16 cellular contexts compared by ENCODE assay signal in genomic region chr18:58447342-58448190, GRCh38.
A peak's percentile ranks its signal among the peaks of the same experiment; 100 is the strongest.
DNase-seq lines count a peak whose midpoint lies in the region; ATAC-seq lines count a peak whose summit lies in the region.
"Had no signal": no experiment of that assay in that cellular context is flagged by ENCODE, and none has a peak within 500 bp of the region (broad histone marks: within the 10 kb centered on the region; RNA-seq: fewer than 3 reads in every experiment).

No MANE protein-coding gene starts in this region.

- ATAC-seq in HG02852 (IDR thresholded peaks at IDR 0.05; ENCODE audit: unreplicated experiment) (no peak), HG02970 (IDR thresholded peaks at IDR 0.05; ENCODE audit: low FRiP score, unreplicated experiment) (no peak)
- no peak for ATAC-seq in activated CD4-positive, CD25-positive, alpha-beta regulatory T cell treated with anti-CD3 and anti-CD28 coated beads, Interleukin-2, amount 50 U/mL, for 24 hours
- ATAC-seq: activated naive CD8-positive, alpha-beta T cell treated with anti-CD3 and anti-CD28 coated beads, Interleukin-2, amount 50 U/mL, for 24 hours; HCT116 had no signal

- no peak overlapping the region for H3K4me3 ChIP-seq in skeletal muscle cell (ENCODE audit: low read depth, low read length)

- DNase-seq in GM03348 (ENCODE audit: low spot score) = peak; percentile 46
- DNase-seq in astrocyte of the hippocampus (ENCODE audit: low read depth, low spot score) = peak; percentile 36
- DNase-seq in inferior parietal cortex (ENCODE audit: extremely low spot score) = peak; percentile 34
- peak; percentile 49 for DNase-seq in skeletal muscle cell (ENCODE audit: low read depth)
- no peak for DNase-seq in HK-2 (ENCODE audit: unreplicated experiment)
- DNase-seq: activated B cell treated with CpG ODN at 0.5 μM for 24 hours; activated naive CD8-positive, alpha-beta T cell treated with anti-CD3 and anti-CD28 coated beads, Interleukin-2, amount 50 U/mL, for 24 hours; MV-4-11; NCI-H446; nucleus accumbens; OCI-M1; stimulated activated CD8-positive, alpha-beta memory T cell treated with anti-CD3 and anti-CD28 coated beads, Interleukin-4, amount 100 ng/mL, for 48 hours had no signal
